ENCODE assay signal across 15 cellular contexts in the genomic region with DNA sequence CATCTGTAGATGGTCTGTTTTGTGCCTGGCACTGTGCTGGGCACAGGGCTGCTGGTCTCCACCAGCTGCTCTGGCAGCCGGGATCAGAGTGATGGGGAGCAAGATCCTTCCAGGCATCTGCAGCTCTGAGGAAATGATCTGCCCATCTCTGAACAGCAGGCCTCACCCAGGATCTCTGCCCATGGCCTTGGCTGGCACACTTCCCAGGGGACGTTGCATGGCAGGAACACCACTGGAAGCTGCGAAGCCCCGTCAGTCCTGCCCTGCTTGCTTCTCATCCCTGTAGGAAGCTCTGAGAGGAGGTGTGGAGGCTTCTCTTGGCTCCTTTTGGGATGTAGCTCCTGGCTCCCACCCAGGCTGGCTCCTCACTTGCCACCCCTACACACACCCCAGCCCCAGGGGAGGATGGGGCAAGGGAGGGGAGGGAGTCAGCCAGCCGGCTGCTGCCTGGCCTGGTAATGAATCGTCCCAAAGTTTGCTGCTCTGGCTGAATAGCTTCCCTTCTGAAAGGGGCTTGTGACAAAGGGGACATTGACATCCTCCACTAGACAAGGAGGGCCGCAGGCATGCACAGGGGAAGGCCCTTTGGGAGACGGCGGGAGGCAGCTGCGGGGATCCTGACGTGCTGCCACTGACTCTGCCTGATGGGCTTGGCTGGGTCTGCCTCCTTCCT.
DNase-seq lines count a peak whose midpoint lies in the region; ATAC-seq and TF ChIP-seq lines count a peak whose summit lies in the region.
"Had no signal": no experiment of that assay in that cellular context is flagged by ENCODE, and none has a peak within 500 bp of the region (broad histone marks: within the 10 kb centered on the region; RNA-seq: fewer than 3 reads in every experiment).

No MANE protein-coding gene starts in this region.

- DNase-seq in C1 segment of cervical spinal cord (lab: John Stamatoyannopoulos, UW) (peak in 13 of 14 donors; percentile 16 to 77 (median 57)), NCI-H2171 (lab: John Stamatoyannopoulos, UW) (peak; percentile 40), endodermal cell (no peak), NCI-H146 treated with DMSO at 0.1 percent for 48 hours (lab: John Stamatoyannopoulos, UW; ENCODE audit: unreplicated experiment) (no peak)
- no peak for DNase-seq in stimulated activated CD4-positive, alpha-beta T cell treated with anti-CD3 and anti-CD28 coated beads, Interleukin-15, amount 100 ng/mL, for 24 hours
- DNase-seq: activated CD4-positive, alpha-beta T cell treated with anti-CD3 and anti-CD28 coated beads, Interleukin-2, amount 10 ng/mL, durations not matched to agents 24 days and 14 days; activated gamma-delta T cell treated with Interleukin-2 at 50 U/mL for 16 hours; CD8-positive, alpha-beta T cell; GOT3; Karpas-422; mesenchymal stem cell; NCI-H526 had no signal

- no peaks in the 10 kb centered on the region for H3K27me3 ChIP-seq in endodermal cell (ENCODE audit: control insufficient read depth, insufficient read depth, low read length, poor library complexity, severe bottlenecking)

- peaks cover 8% of the 10 kb centered on the region for H3K4me1 ChIP-seq in endodermal cell (ENCODE audit: control insufficient read depth, insufficient read depth, low read length)

- WGBS in endodermal cell (ENCODE audit: insufficient coverage in 1 of 2, insufficient read length in 1 of 2), 2 experiments = 79 to 83% methylated on average over 6 to 11 of the region's 11 CpGs

- H3K9ac ChIP-seq in endodermal cell (ENCODE audit: extremely low read depth, low read length, poor library complexity, severe bottlenecking) = no peak overlapping the region

- TF ChIP-seq CTCF in endodermal cell (conservative IDR thresholded peaks at IDR 0.05) (no peak), nephron (IDR thresholded peaks at IDR 0.05; ENCODE audit: unreplicated experiment in 3 of 3) (no peak)

- no peak overlapping the region for H3K4me3 Mint-ChIP-seq in endodermal cell
- H3K4me3 Mint-ChIP-seq in nephron = no peak overlapping the region
- H3K4me3 Mint-ChIP-seq: activated CD4-positive, alpha-beta T cell treated with anti-CD3 and anti-CD28 coated beads, Interleukin-2, amount 10 ng/mL, durations not matched to agents 24 days and 14 days; CD8-positive, alpha-beta T cell had no signal

- no peaks in the 10 kb centered on the region for H3K9me3 Mint-ChIP-seq in endodermal cell
- no peaks in the 10 kb centered on the region for H3K9me3 Mint-ChIP-seq in nephron
- H3K9me3 Mint-ChIP-seq: activated CD4-positive, alpha-beta T cell treated with anti-CD3 and anti-CD28 coated beads, Interleukin-2, amount 10 ng/mL, durations not matched to agents 24 days and 14 days; CD8-positive, alpha-beta T cell had no signal

- peaks cover 17% of the 10 kb centered on the region for H3K4me1 Mint-ChIP-seq in endodermal cell
- peaks cover 59% of the 10 kb centered on the region for H3K4me1 Mint-ChIP-seq in nephron
- H3K4me1 Mint-ChIP-seq: activated CD4-positive, alpha-beta T cell treated with anti-CD3 and anti-CD28 coated beads, Interleukin-2, amount 10 ng/mL, durations not matched to agents 24 days and 14 days had no signal

- H3K36me3 ChIP-seq in endodermal cell (ENCODE audit: control insufficient read depth, insufficient read depth, low read length) = no peaks in the 10 kb centered on the region

- H3K27ac Mint-ChIP-seq in endodermal cell (no peak overlapping the region), nephron (peak overlapping the region in 2 of 3 experiments; percentile 24 to 57)
- H3K27ac Mint-ChIP-seq: activated CD4-positive, alpha-beta T cell treated with anti-CD3 and anti-CD28 coated beads, Interleukin-2, amount 10 ng/mL, durations not matched to agents 24 days and 14 days had no signal

- ATAC-seq in HG03139 (IDR thresholded peaks at IDR 0.05; ENCODE audit: unreplicated experiment) (no peak), GM21367 (IDR thresholded peaks at IDR 0.05; ENCODE audit: unreplicated experiment) (no peak)
- ATAC-seq: CD8-positive, alpha-beta T cell had no signal

- H3K27ac ChIP-seq in endodermal cell (ENCODE audit: low read depth, low read length) = peak overlapping the region; percentile 57

- no peaks in the 10 kb centered on the region for H3K27me3 Mint-ChIP-seq in endodermal cell (ENCODE audit: insufficient read depth)
- H3K27me3 Mint-ChIP-seq in nephron (ENCODE audit: low read depth) = peaks cover 3% of the 10 kb centered on the region
- H3K27me3 Mint-ChIP-seq: activated CD4-positive, alpha-beta T cell treated with anti-CD3 and anti-CD28 coated beads, Interleukin-2, amount 10 ng/mL, durations not matched to agents 24 days and 14 days had no signal

- no peak overlapping the region for H3K4me3 ChIP-seq in endodermal cell (ENCODE audit: low read length)

- no peaks in the 10 kb centered on the region for H3K36me3 Mint-ChIP-seq in endodermal cell (ENCODE audit: low read depth)
- H3K36me3 Mint-ChIP-seq in nephron (ENCODE audit: low read depth) = no peaks in the 10 kb centered on the region
- H3K36me3 Mint-ChIP-seq: CD8-positive, alpha-beta T cell had no signal

- no peaks in the 10 kb centered on the region for H3K9me3 ChIP-seq in endodermal cell (ENCODE audit: control insufficient read depth, low read length)

Comparison
In these comparisons a context has a peak if more than half of its experiments do, and no peak if none do; other contexts are left out.
1. DNase-seq: peak in C1 segment of cervical spinal cord (13 of 14) and NCI-H2171 (single experiment); none in endodermal cell (single experiment), NCI-H146 treated with DMSO at 0.1 percent for 48 hours (single experiment) and stimulated activated CD4-positive, alpha-beta T cell treated with anti-CD3 and anti-CD28 coated beads, Interleukin-15, amount 100 ng/mL, for 24 hours (single experiment).